Comparison of ENCODE assay signal across 23 cellular contexts in the genomic region with DNA sequence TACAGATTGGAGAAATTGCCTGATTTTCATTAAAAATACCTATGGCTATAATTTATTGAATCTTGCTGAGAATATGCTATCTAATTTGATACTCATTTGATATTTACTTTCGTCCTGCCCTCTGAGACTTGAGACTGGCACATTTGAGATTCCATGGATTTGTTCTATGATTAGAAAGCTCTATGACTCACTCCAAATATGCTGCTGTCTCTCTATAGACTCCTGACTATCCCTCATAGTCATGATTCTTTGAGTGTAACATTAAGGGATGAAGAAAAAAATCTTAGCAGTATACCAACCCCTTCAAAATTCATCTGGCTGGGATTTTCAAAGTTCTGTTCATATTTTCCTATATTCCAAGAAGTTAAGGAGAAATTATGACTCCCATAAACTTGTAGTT.
A peak's percentile ranks its signal among the peaks of the same experiment; 100 is the strongest.
DNase-seq lines count a peak whose midpoint lies in the region; ATAC-seq and TF ChIP-seq lines count a peak whose summit lies in the region.
"Had no signal": no experiment of that assay in that cellular context is flagged by ENCODE, and none has a peak within 500 bp of the region (broad histone marks: within the 10 kb centered on the region; RNA-seq: fewer than 3 reads in every experiment).

No MANE protein-coding gene starts in this region.

- no peak for ATAC-seq in left cardiac atrium
- ATAC-seq: mucosa of descending colon; stimulated activated naive CD8-positive, alpha-beta T cell treated with anti-CD3 and anti-CD28 coated beads, Interleukin-15, amount 100 ng/mL, for 72 hours; T-cell had no signal

- no peaks in the 10 kb centered on the region for H3K79me2 ChIP-seq in mammary epithelial cell (ENCODE audit: insufficient read depth, low read length)

- H3K36me3 ChIP-seq in mammary epithelial cell (ENCODE audit: insufficient read depth, low read length) (no peaks in the 10 kb centered on the region), mesenchymal stem cell (ENCODE audit: control insufficient read depth in 1 of 2, insufficient read depth in 2 of 2, low read depth in 1 of 2, low read length in 2 of 2) (no peaks in the 10 kb centered on the region)
- H3K36me3 ChIP-seq: left ventricle myocardium inferior, neural progenitor cell, transverse colon had no signal

- no peak overlapping the region for H2AK5ac ChIP-seq in mesenchymal stem cell (ENCODE audit: low read length, severe bottlenecking)

- no peaks in the 10 kb centered on the region for H3K36me3 Mint-ChIP-seq in activated CD4-positive, alpha-beta T cell treated with anti-CD3 and anti-CD28 coated beads, Interleukin-2, amount 10 ng/mL, durations not matched to agents 24 days and 14 days (ENCODE audit: low read depth)
- H3K36me3 Mint-ChIP-seq: IgD-negative memory B cell, neural progenitor cell, T-cell had no signal

- CTCF ChIA-PET in mammary epithelial cell (lab: Charles Lee; ENCODE audit: low non-redundant PET) = no interaction called here

- no peak overlapping the region for H3K4me3 Mint-ChIP-seq in activated CD4-positive, alpha-beta T cell treated with anti-CD3 and anti-CD28 coated beads, Interleukin-2, amount 10 ng/mL, durations not matched to agents 24 days and 14 days
- H3K4me3 Mint-ChIP-seq: H9; IgD-negative memory B cell; neural progenitor cell; stimulated activated naive CD8-positive, alpha-beta T cell treated with anti-CD3 and anti-CD28 coated beads, Interleukin-15, amount 100 ng/mL, for 72 hours; T-cell had no signal

- no peak overlapping the region for H2BK12ac ChIP-seq in mesenchymal stem cell (ENCODE audit: low read length in 2 of 2)

- no peak overlapping the region for H2BK15ac ChIP-seq in mesenchymal stem cell (ENCODE audit: low read depth, poor library complexity, severe bottlenecking)

- H3K4me2 ChIP-seq in mammary epithelial cell (ENCODE audit: insufficient read depth, low read depth, low read length) (no peak overlapping the region), mesenchymal stem cell (ENCODE audit: low read length, poor library complexity, severe bottlenecking) (no peak overlapping the region)
- H3K4me2 ChIP-seq: neural progenitor cell had no signal

- DNase-seq in AG20443 (ENCODE audit: low spot score) (peak; percentile 17), LHCN-M2 (ENCODE audit: low read depth) (peak; percentile 72), mammary epithelial cell (peak; percentile 5), mesenchymal stem cell (peak; percentile 32), left cardiac atrium (no peak), MV-4-11 (lab: John Stamatoyannopoulos, UW) (no peak), kidney tubule cell (ENCODE audit: low spot score) (no peak)
- DNase-seq in activated CD4-positive, alpha-beta T cell treated with anti-CD3 and anti-CD28 coated beads, Interleukin-2, amount 10 ng/mL, durations not matched to agents 24 days and 14 days = no peak
- DNase-seq: activated CD4-positive, alpha-beta T cell treated with anti-CD3 and anti-CD28 coated beads, Interleukin-2, amount 50 U/mL, for 1 hour; central memory CD4-positive, alpha-beta T cell; DMS79 treated with DMSO at 0.1 percent for 48 hours; H9; left ventricle myocardium inferior; mucosa of descending colon; NCI-H82; small intestine; stimulated activated CD4-positive, alpha-beta T cell treated with anti-CD3 and anti-CD28 coated beads, Interleukin-4, amount 100 ng/mL, for 4 hours; stimulated activated naive CD8-positive, alpha-beta T cell treated with anti-CD3 and anti-CD28 coated beads, Interleukin-15, amount 100 ng/mL, for 72 hours; T-cell; transverse colon had no signal

- BruUV-seq in mammary epithelial cell (replicated peaks; lab: Mats Ljungman, UMichigan) = no TSS peak

- dilution Hi-C loops in mammary epithelial cell (cut with HindIII; ENCODE audit: low sequenced_read_pairs) = no loop called here

- no peak overlapping the region for H3K18ac ChIP-seq in mesenchymal stem cell (ENCODE audit: low read depth in 1 of 2, low read length in 2 of 2)

- H4K8ac ChIP-seq in mesenchymal stem cell (ENCODE audit: low read length) = no peak overlapping the region

- no peak overlapping the region for H3K23ac ChIP-seq in mesenchymal stem cell (ENCODE audit: low read length in 2 of 2)

- in situ Hi-C loops in mammary epithelial cell (cut with MboI; ENCODE audit: low sequenced_read_pairs in 2 of 2) = no loop called here

- H3K27ac ChIP-seq in mammary epithelial cell (ENCODE audit: insufficient read depth, low read depth, low read length) (no peak overlapping the region), mesenchymal stem cell (ENCODE audit: low read length, poor library complexity, severe bottlenecking) (no peak overlapping the region)
- H3K27ac ChIP-seq: left ventricle myocardium inferior, neural progenitor cell, transverse colon had no signal

- H3K9me3 ChIP-seq in mammary epithelial cell (replicated peaks; ENCODE audit: insufficient read depth, low read length) (no peaks in the 10 kb centered on the region), mesenchymal stem cell (ENCODE audit: control insufficient read depth, low read length) (no peaks in the 10 kb centered on the region)
- H3K9me3 ChIP-seq: left ventricle myocardium inferior, mucosa of descending colon, transverse colon had no signal

- TF ChIP-seq CTCF in mammary epithelial cell (conservative IDR thresholded peaks at IDR 0.05 in 1 of 2, IDR thresholded peaks at IDR 0.05 in 1 of 2; ENCODE audit: extremely low read depth in 1 of 2, insufficient read depth in 1 of 2, low read depth in 1 of 2, low read length in 2 of 2) = no peak

- no peaks in the 10 kb centered on the region for H3K27me3 Mint-ChIP-seq in activated CD4-positive, alpha-beta T cell treated with anti-CD3 and anti-CD28 coated beads, Interleukin-2, amount 10 ng/mL, durations not matched to agents 24 days and 14 days
- H3K27me3 Mint-ChIP-seq: IgD-negative memory B cell; progenitor cell of endocrine pancreas; stimulated activated naive CD8-positive, alpha-beta T cell treated with anti-CD3 and anti-CD28 coated beads, Interleukin-15, amount 100 ng/mL, for 72 hours; T-cell had no signal

- no peak overlapping the region for H2BK120ac ChIP-seq in mesenchymal stem cell (ENCODE audit: low read depth, low read length)

- H3K27ac Mint-ChIP-seq in activated CD4-positive, alpha-beta T cell treated with anti-CD3 and anti-CD28 coated beads, Interleukin-2, amount 10 ng/mL, durations not matched to agents 24 days and 14 days = no peak overlapping the region
- H3K27ac Mint-ChIP-seq: H9; IgD-negative memory B cell; neural progenitor cell; progenitor cell of endocrine pancreas; stimulated activated naive CD8-positive, alpha-beta T cell treated with anti-CD3 and anti-CD28 coated beads, Interleukin-15, amount 100 ng/mL, for 72 hours; T-cell had no signal

- H3K9ac ChIP-seq in mammary epithelial cell (ENCODE audit: insufficient read depth, low read length) (no peak overlapping the region), mesenchymal stem cell (ENCODE audit: low read length) (no peak overlapping the region)
- H3K9ac ChIP-seq: neural progenitor cell had no signal

- 83% methylated on average over 1 of the region's 1 CpG for WGBS in mammary epithelial cell (ENCODE audit: low coverage, missing lambda C conversion rate)
- 60% methylated on average over 1 of the region's 1 CpG for WGBS in mesenchymal stem cell

- no peaks in the 10 kb centered on the region for H3K9me3 Mint-ChIP-seq in activated CD4-positive, alpha-beta T cell treated with anti-CD3 and anti-CD28 coated beads, Interleukin-2, amount 10 ng/mL, durations not matched to agents 24 days and 14 days
- H3K9me3 Mint-ChIP-seq: H9, neural progenitor cell had no signal

- H3K4me1 ChIP-seq in mammary epithelial cell (ENCODE audit: insufficient read depth, low read length) (no peaks in the 10 kb centered on the region), mesenchymal stem cell (ENCODE audit: control insufficient read depth, insufficient read depth, low read depth, low read length) (no peaks in the 10 kb centered on the region)
- H3K4me1 ChIP-seq: left ventricle myocardium inferior, neural progenitor cell, transverse colon had no signal

- no peak overlapping the region for H2BK5ac ChIP-seq in mesenchymal stem cell (ENCODE audit: low read depth, low read length, poor library complexity, severe bottlenecking)

- H3K14ac ChIP-seq in mesenchymal stem cell (ENCODE audit: low read length in 2 of 2) = no peak overlapping the region

- H3K4me3 ChIP-seq in mammary epithelial cell (replicated peaks in 1 of 3; ENCODE audit: insufficient read depth in 1 of 3, low read depth in 2 of 3, low read length in 3 of 3) (no peak overlapping the region), mesenchymal stem cell (ENCODE audit: insufficient read depth in 1 of 2, low read depth in 1 of 2, low read length in 2 of 2) (no peak overlapping the region)
- H3K4me3 ChIP-seq: left ventricle myocardium inferior, mucosa of descending colon, neural progenitor cell, transverse colon had no signal

- intact Hi-C loops in mammary epithelial cell (cut with micrococcal nuclease) (no loop called here), left cardiac atrium (cut with DNase I) (no loop called here)
- intact Hi-C loops in activated CD4-positive, alpha-beta T cell treated with anti-CD3 and anti-CD28 coated beads, Interleukin-2, amount 10 ng/mL, durations not matched to agents 24 days and 14 days (cut with micrococcal nuclease) = no loop called here

- no peak overlapping the region for H3K4ac ChIP-seq in mesenchymal stem cell (ENCODE audit: low read depth in 1 of 2, low read length in 2 of 2)

- H4K20me1 ChIP-seq in mammary epithelial cell (ENCODE audit: insufficient read depth, low read length) = no peaks in the 10 kb centered on the region

- H4K91ac ChIP-seq in mesenchymal stem cell (ENCODE audit: low read length) = no peak overlapping the region

- H2AFZ ChIP-seq in mammary epithelial cell (ENCODE audit: low read depth, low read length) (no peak overlapping the region), mesenchymal stem cell (ENCODE audit: low read depth, low read length) (no peak overlapping the region)
- H2AFZ ChIP-seq: neural progenitor cell had no signal

- no peaks in the 10 kb centered on the region for H3K79me1 ChIP-seq in mesenchymal stem cell (replicated peaks; ENCODE audit: low read length, poor library complexity, severe bottlenecking)

- H3K27me3 ChIP-seq in mammary epithelial cell (ENCODE audit: insufficient read depth, low read length) (no peaks in the 10 kb centered on the region), mesenchymal stem cell (ENCODE audit: control insufficient read depth in 1 of 2, insufficient read depth in 1 of 2, low read length in 2 of 2) (no peaks in the 10 kb centered on the region)
- H3K27me3 ChIP-seq: neural progenitor cell, transverse colon had no signal

- H3K4me1 Mint-ChIP-seq in activated CD4-positive, alpha-beta T cell treated with anti-CD3 and anti-CD28 coated beads, Interleukin-2, amount 10 ng/mL, durations not matched to agents 24 days and 14 days = no peaks in the 10 kb centered on the region
- H3K4me1 Mint-ChIP-seq: IgD-negative memory B cell; neural progenitor cell; stimulated activated naive CD8-positive, alpha-beta T cell treated with anti-CD3 and anti-CD28 coated beads, Interleukin-15, amount 100 ng/mL, for 72 hours; T-cell had no signal

Comparison
In these comparisons a context has a peak if more than half of its experiments do, and no peak if none do; other contexts are left out.
1. DNase-seq: peak in AG20443 (single experiment), LHCN-M2 (single experiment), mammary epithelial cell (single experiment) and mesenchymal stem cell (single experiment); none in left cardiac atrium (single experiment), MV-4-11 (single experiment), kidney tubule cell (single experiment) and activated CD4-positive, alpha-beta T cell treated with anti-CD3 and anti-CD28 coated beads, Interleukin-2, amount 10 ng/mL, durations not matched to agents 24 days and 14 days (single experiment).